Comparison of ENCODE assay signal across 20 cellular contexts in the genomic region with DNA sequence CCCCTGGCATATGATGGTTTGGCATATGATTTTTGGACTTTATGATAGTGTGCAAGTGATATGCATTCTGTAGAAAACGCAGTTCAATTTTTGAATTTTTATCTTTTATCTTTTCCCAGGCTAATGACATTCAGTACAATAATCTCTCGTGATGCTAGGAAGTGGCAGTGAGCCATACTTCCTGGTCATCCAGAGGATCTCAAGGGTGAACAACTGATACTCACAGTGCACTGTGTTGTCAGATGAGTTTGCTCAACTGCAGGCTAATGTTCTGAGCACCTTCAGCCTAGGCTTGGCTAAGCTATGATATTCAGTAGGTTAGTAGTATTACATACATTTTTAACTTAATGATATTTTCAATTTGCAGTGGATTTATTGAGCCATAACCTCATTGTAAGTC.
DNase-seq lines count a peak whose midpoint lies in the region; FAIRE-seq and TF ChIP-seq lines count a peak whose summit lies in the region.
"Had no signal": no experiment of that assay in that cellular context is flagged by ENCODE, and none has a peak within 500 bp of the region (broad histone marks: within the 10 kb centered on the region; RNA-seq: fewer than 3 reads in every experiment).

No MANE protein-coding gene starts in this region.

- no peaks in the 10 kb centered on the region for H3K36me3 Mint-ChIP-seq in activated naive CD8-positive, alpha-beta T cell treated with anti-CD3 and anti-CD28 coated beads for 36 hours
- H3K36me3 Mint-ChIP-seq: CD4-positive, CD25-positive, alpha-beta regulatory T cell; CD8-positive, alpha-beta memory T cell had no signal

- no peak for FAIRE-seq in small intestine (lab: Jason Lieb, UNC)
- FAIRE-seq: D721Med, G401.6, GM12892, GM19239 had no signal

- in situ Hi-C loops in ACHN (cut with HindIII; ENCODE audit: low pct_ligation_motif_present, low pct_unique_long_range_greater_than_20kb, low sequenced_read_pairs), result no loop called here

- no peaks in the 10 kb centered on the region for H3K27me3 Mint-ChIP-seq in activated naive CD8-positive, alpha-beta T cell treated with anti-CD3 and anti-CD28 coated beads for 36 hours
- H3K27me3 Mint-ChIP-seq: B cell; CD4-positive, CD25-positive, alpha-beta regulatory T cell; CD8-positive, alpha-beta memory T cell had no signal

- no peak overlapping the region for H3K4me3 Mint-ChIP-seq in activated naive CD8-positive, alpha-beta T cell treated with anti-CD3 and anti-CD28 coated beads for 36 hours
- H3K4me3 Mint-ChIP-seq: B cell; CD4-positive, CD25-positive, alpha-beta regulatory T cell; CD8-positive, alpha-beta memory T cell; GM23338; H9 had no signal

- 27 to 49% (median 29%) methylated on average over 2 of the region's 2 CpGs for whole genome bisulfite sequencing in small intestine, 3 donors

- peak; percentile 68 for DNase-seq in DMS53 (lab: John Stamatoyannopoulos, UW)
- DNase-seq in DMS53 treated with DMSO at 0.1 percent for 48 hours (lab: John Stamatoyannopoulos, UW; ENCODE audit: unreplicated experiment), result peak; percentile 45
- DNase-seq in dermis microvascular lymphatic vessel endothelial cell (ENCODE audit: low read depth in 2 of 2), result peak; percentile 1 to 5
- peak; percentile 58 for DNase-seq in small intestine
- DNase-seq in vagina (ENCODE audit: extremely low spot score in 2 of 2), result no peak
- DNase-seq in activated naive CD8-positive, alpha-beta T cell treated with anti-CD3 and anti-CD28 coated beads for 36 hours, result no peak
- DNase-seq in ACHN, result no peak
- DNase-seq: CD4-positive, CD25-positive, alpha-beta regulatory T cell; CD8-positive, alpha-beta memory T cell; DMS 273 treated with DMSO at 0.1 percent for 48 hours; DND-41; H9 had no signal

- intact Hi-C loops in vagina (cut with DNase I), result no loop called here

- H3K36me3 ChIP-seq in small intestine (ENCODE audit: control insufficient read depth in 2 of 2, insufficient read depth in 2 of 2, low read length in 2 of 2) (no peaks in the 10 kb centered on the region), vagina (no peaks in the 10 kb centered on the region)
- H3K36me3 ChIP-seq: BLaER1 had no signal

- H3K27ac ChIP-seq in small intestine (ENCODE audit: low read depth in 1 of 2, low read length in 1 of 2) (peak overlapping the region in 1 of 2 donors; percentile 0), vagina (no peak overlapping the region)
- H3K27ac ChIP-seq: BLaER1, C4-2B had no signal

- H3K4me1 ChIP-seq in small intestine (ENCODE audit: control insufficient read depth in 2 of 2, insufficient read depth in 1 of 2, low read depth in 1 of 2, low read length in 1 of 2), result peaks cover 0 to 2% of the 10 kb centered on the region in 2 donors
- no peaks in the 10 kb centered on the region for H3K4me1 ChIP-seq in vagina
- H3K4me1 ChIP-seq: BLaER1 had no signal

- TF ChIP-seq POLR2A in vagina (IDR thresholded peaks at IDR 0.05), result no peak

- H3K4me3 ChIP-seq in small intestine (ENCODE audit: low read depth in 1 of 2, low read length in 2 of 2), result no peak overlapping the region
- H3K4me3 ChIP-seq in vagina, result no peak overlapping the region
- H3K4me3 ChIP-seq: BLaER1, GM23338 had no signal

- TF ChIP-seq CTCF in vagina (IDR thresholded peaks at IDR 0.05), result no peak

- H3K4me1 Mint-ChIP-seq in activated naive CD8-positive, alpha-beta T cell treated with anti-CD3 and anti-CD28 coated beads for 36 hours, result no peaks in the 10 kb centered on the region
- H3K4me1 Mint-ChIP-seq: B cell; CD4-positive, CD25-positive, alpha-beta regulatory T cell; CD8-positive, alpha-beta memory T cell had no signal

- H3K9me3 ChIP-seq in small intestine (ENCODE audit: control insufficient read depth, low read depth), result no peaks in the 10 kb centered on the region
- H3K9me3 ChIP-seq in vagina, result no peaks in the 10 kb centered on the region
- H3K9me3 ChIP-seq: BLaER1 had no signal

- H3K27me3 ChIP-seq in small intestine (ENCODE audit: control insufficient read depth in 2 of 2, insufficient read depth in 2 of 2, low read length in 2 of 2), result no peaks in the 10 kb centered on the region
- H3K27me3 ChIP-seq in vagina, result no peaks in the 10 kb centered on the region
- H3K27me3 ChIP-seq: BLaER1 had no signal

- no peak overlapping the region for H3K27ac Mint-ChIP-seq in activated naive CD8-positive, alpha-beta T cell treated with anti-CD3 and anti-CD28 coated beads for 36 hours
- H3K27ac Mint-ChIP-seq: B cell; CD4-positive, CD25-positive, alpha-beta regulatory T cell; GM23338; H9 had no signal

- peaks cover 3% of the 10 kb centered on the region for H3K9me3 Mint-ChIP-seq in activated naive CD8-positive, alpha-beta T cell treated with anti-CD3 and anti-CD28 coated beads for 36 hours
- H3K9me3 Mint-ChIP-seq: GM23338, H9 had no signal

Comparison
In these comparisons a context has a peak if more than half of its experiments do, and no peak if none do; other contexts are left out.
1. DNase-seq: peak in DMS53 (single experiment), DMS53 treated with DMSO at 0.1 percent for 48 hours (single experiment), dermis microvascular lymphatic vessel endothelial cell (2 of 2) and small intestine (single experiment); none in vagina (0 of 2), activated naive CD8-positive, alpha-beta T cell treated with anti-CD3 and anti-CD28 coated beads for 36 hours (single experiment) and ACHN (single experiment).